ENCODE assay signal across 1 cellular context in genomic region chrX:120090208-120090607, GRCh38.
TF ChIP-seq lines count a peak whose summit lies in the region.

No MANE protein-coding gene starts in this region.

TF ChIP-seq in HepG2, 621 proteins besides CTCF, POLR2A, EP300 and RAD21:
- no peak for TF ChIP-seq ZSCAN30 (CRISPR knock-in tag; IDR thresholded peaks at IDR 0.05)
- no peak for TF ChIP-seq THAP8 (CRISPR knock-in tag; IDR thresholded peaks at IDR 0.05; ENCODE audit: borderline replicate concordance)
- TF ChIP-seq ZBED4 (CRISPR knock-in tag; IDR thresholded peaks at IDR 0.05; ENCODE audit: borderline replicate concordance) = no peak
- TF ChIP-seq NR0B2 (CRISPR knock-in tag; IDR thresholded peaks at IDR 0.05) = no peak
- no peak for TF ChIP-seq ZNF788 (CRISPR knock-in tag; IDR thresholded peaks at IDR 0.05; ENCODE audit: borderline replicate concordance)
